In genomic region chr15:40095381-40096093, GRCh38 we compare ENCODE assay signal across 11 cellular contexts. TPM values are rescaled to one million over a fixed set of nuclear protein-coding genes. Genes with fewer than 3 reads are reported as not detected.
DNase-seq lines count a peak whose midpoint lies in the region; ATAC-seq and TF ChIP-seq lines count a peak whose summit lies in the region.
"Had no signal": no experiment of that assay in that cellular context is flagged by ENCODE, and none has a peak within 500 bp of the region (broad histone marks: within the 10 kb centered on the region; RNA-seq: fewer than 3 reads in every experiment).

No MANE protein-coding gene starts in this region.

- no peaks in the 10 kb centered on the region for H4K20me1 ChIP-seq in osteoblast (ENCODE audit: insufficient read depth, low read length)

- H3K27me3 Mint-ChIP-seq in stimulated activated naive CD8-positive, alpha-beta T cell treated with anti-CD3 and anti-CD28 coated beads, Interleukin-15, Interleukin-2, amounts not matched to agents 100 ng/mL and 50 ng/mL, for 24 hours: no peaks in the 10 kb centered on the region
- H3K27me3 Mint-ChIP-seq in activated naive CD8-positive, alpha-beta T cell treated with anti-CD3 and anti-CD28 coated beads, Interleukin-2, amount 50 U/mL, for 24 hours: no peaks in the 10 kb centered on the region

- H2AFZ ChIP-seq in osteoblast (ENCODE audit: low read length): no peak overlapping the region

- H3K27ac Mint-ChIP-seq in stimulated activated naive CD8-positive, alpha-beta T cell treated with anti-CD3 and anti-CD28 coated beads, Interleukin-15, Interleukin-2, amounts not matched to agents 100 ng/mL and 50 ng/mL, for 24 hours: peak overlapping the region; percentile 97
- peak overlapping the region; percentile 88 for H3K27ac Mint-ChIP-seq in activated naive CD8-positive, alpha-beta T cell treated with anti-CD3 and anti-CD28 coated beads, Interleukin-2, amount 50 U/mL, for 24 hours

- no peaks in the 10 kb centered on the region for H3K36me3 Mint-ChIP-seq in stimulated activated naive CD8-positive, alpha-beta T cell treated with anti-CD3 and anti-CD28 coated beads, Interleukin-15, Interleukin-2, amounts not matched to agents 100 ng/mL and 50 ng/mL, for 24 hours (ENCODE audit: low read depth)
- H3K36me3 Mint-ChIP-seq in activated naive CD8-positive, alpha-beta T cell treated with anti-CD3 and anti-CD28 coated beads, Interleukin-2, amount 50 U/mL, for 24 hours (ENCODE audit: low read depth): no peaks in the 10 kb centered on the region

- H3K36me3 ChIP-seq in osteoblast (ENCODE audit: insufficient read depth, low read length): no peaks in the 10 kb centered on the region

- DNase-seq in stimulated activated naive CD8-positive, alpha-beta T cell treated with anti-CD3 and anti-CD28 coated beads, Interleukin-15, Interleukin-2, amounts not matched to agents 100 U/mL and 50 U/mL, for 24 hours: no peak
- DNase-seq in activated naive CD8-positive, alpha-beta T cell treated with anti-CD3 and anti-CD28 coated beads, Interleukin-2, amount 50 U/mL, for 24 hours: no peak
- DNase-seq in osteoblast (ENCODE audit: insufficient read length, low spot score, missing footprints): peak; percentile 23
- no peak for DNase-seq in NCI-H2227 treated with DMSO at 0.1 percent for 48 hours (lab: John Stamatoyannopoulos, UW)
- no peak for DNase-seq in effector CD8-positive, alpha-beta T cell (lab: John Stamatoyannopoulos, UW)
- DNase-seq in T-helper 2 cell: no peak
- DNase-seq: erythroblast, NCI-H510A treated with DMSO at 0.1 percent for 48 hours had no signal

- no peak overlapping the region for H3K4me2 ChIP-seq in osteoblast (ENCODE audit: insufficient read depth, low read length)

- no peaks in the 10 kb centered on the region for H3K27me3 ChIP-seq in osteoblast (ENCODE audit: insufficient read depth, low read length)

- peaks cover 68% of the 10 kb centered on the region for H3K4me1 Mint-ChIP-seq in stimulated activated naive CD8-positive, alpha-beta T cell treated with anti-CD3 and anti-CD28 coated beads, Interleukin-15, Interleukin-2, amounts not matched to agents 100 ng/mL and 50 ng/mL, for 24 hours (ENCODE audit: low read depth)
- peaks cover 63% of the 10 kb centered on the region for H3K4me1 Mint-ChIP-seq in activated naive CD8-positive, alpha-beta T cell treated with anti-CD3 and anti-CD28 coated beads, Interleukin-2, amount 50 U/mL, for 24 hours

- no peaks in the 10 kb centered on the region for H3K9me3 Mint-ChIP-seq in stimulated activated naive CD8-positive, alpha-beta T cell treated with anti-CD3 and anti-CD28 coated beads, Interleukin-15, Interleukin-2, amounts not matched to agents 100 ng/mL and 50 ng/mL, for 24 hours
- H3K9me3 Mint-ChIP-seq in activated naive CD8-positive, alpha-beta T cell treated with anti-CD3 and anti-CD28 coated beads, Interleukin-2, amount 50 U/mL, for 24 hours: no peaks in the 10 kb centered on the region

- H3K4me3 Mint-ChIP-seq in stimulated activated naive CD8-positive, alpha-beta T cell treated with anti-CD3 and anti-CD28 coated beads, Interleukin-15, Interleukin-2, amounts not matched to agents 100 ng/mL and 50 ng/mL, for 24 hours: no peak overlapping the region
- peak overlapping the region; percentile 6 for H3K4me3 Mint-ChIP-seq in activated naive CD8-positive, alpha-beta T cell treated with anti-CD3 and anti-CD28 coated beads, Interleukin-2, amount 50 U/mL, for 24 hours

- no peaks in the 10 kb centered on the region for H3K9me3 ChIP-seq in osteoblast (ENCODE audit: low read depth, low read length)

- H3K79me2 ChIP-seq in osteoblast (ENCODE audit: insufficient read depth, low read length): no peaks in the 10 kb centered on the region

- no peak for ATAC-seq in stimulated activated naive CD8-positive, alpha-beta T cell treated with anti-CD3 and anti-CD28 coated beads, Interleukin-15, Interleukin-2, amounts not matched to agents 100 U/mL and 50 U/mL, for 24 hours
- ATAC-seq in activated naive CD8-positive, alpha-beta T cell treated with anti-CD3 and anti-CD28 coated beads, Interleukin-2, amount 50 U/mL, for 24 hours: no peak
- ATAC-seq in HG03039 (IDR thresholded peaks at IDR 0.05; ENCODE audit: unreplicated experiment): no peak

- peaks cover 47% of the 10 kb centered on the region for H3K4me1 ChIP-seq in osteoblast (ENCODE audit: insufficient read depth, low read length)

- TF ChIP-seq CTCF in osteoblast (IDR thresholded peaks at IDR 0.05; ENCODE audit: extremely low read depth, low read depth, low read length): no peak

- no peak overlapping the region for H3K4me3 ChIP-seq in osteoblast (ENCODE audit: insufficient read depth, low read length)
- H3K4me3 ChIP-seq: skin epidermis had no signal

- H3K27ac ChIP-seq in osteoblast (ENCODE audit: low read depth, low read length): no peak overlapping the region

RNA-seq across cellular contexts. Expression of gene BMF, which starts 13.1 kb away (rescaled TPM):
- total RNA-seq in osteoblast: 8.0 TPM in 2 replicates

RNA-seq across cellular contexts. Expression of gene SRP14, which starts 56.6 kb away (rescaled TPM):
- total RNA-seq in osteoblast: 81.4 and 97.2 TPM in 2 replicates
